In the genomic region with DNA sequence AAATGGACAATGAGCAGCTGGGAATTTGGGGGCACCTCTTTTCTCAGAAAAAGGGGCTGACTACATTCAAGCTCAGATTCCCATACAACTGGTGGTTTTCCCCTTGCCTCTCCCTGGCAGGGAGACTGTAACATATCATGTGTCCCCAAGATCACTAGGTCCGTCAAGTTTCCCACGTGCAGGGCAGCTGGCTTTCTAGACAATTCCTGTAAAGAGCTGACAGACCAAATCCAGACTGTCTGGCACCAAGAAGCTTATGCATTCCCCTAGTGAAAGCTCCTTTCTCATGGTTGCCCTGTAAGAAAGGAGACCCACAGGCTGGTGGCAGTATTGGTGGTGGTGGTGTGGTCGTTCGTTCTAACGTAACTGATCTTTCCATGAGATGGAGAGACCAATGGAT, we compare ENCODE assay signal across 33 cellular contexts.
"Had no signal": no experiment of that assay in that cellular context is flagged by ENCODE, and none has a peak within 500 bp of the region (broad histone marks: within the 10 kb centered on the region; RNA-seq: fewer than 3 reads in every experiment).

No MANE protein-coding gene starts in this region.

- H3K27ac ChIP-seq: gastrocnemius medialis, ovary, prostate gland, sigmoid colon, stomach, thyroid gland, upper lobe of left lung, vagina had no signal

- H3K9me3 Mint-ChIP-seq: activated CD4-positive, alpha-beta T cell treated with anti-CD3 and anti-CD28 coated beads, Interleukin-2, amount 10 ng/mL, durations not matched to agents 7 days and 5 days; activated CD8-positive, alpha-beta T cell treated with anti-CD3 and anti-CD28 coated beads for 36 hours; activated naive CD4-positive, alpha-beta T cell treated with anti-CD3 and anti-CD28 coated beads, Interleukin-2, amount 50 U/mL, for 24 hours; activated naive CD8-positive, alpha-beta T cell treated with anti-CD3 and anti-CD28 coated beads, Interleukin-2, amount 50 U/mL, for 24 hours; activated T-helper 2 cell treated with anti-CD3 and anti-CD28 coated beads, Interferon-gamma antibody, Interleukin-2, Interleukin-4, amounts not matched to agents 10 μg/mL and 5 μg/mL and 100 μg/mL, durations not matched to agents 14 hours and 24 hours and 36 hours; central memory CD8-positive, alpha-beta T cell had no signal

- FAIRE-seq: bronchial epithelial cell, colon, endometrium had no signal

- H3K4me1 Mint-ChIP-seq: activated naive CD4-positive, alpha-beta T cell treated with anti-CD3 and anti-CD28 coated beads, Interleukin-2, amount 50 U/mL, for 24 hours had no signal

- H3K27me3 ChIP-seq: gastrocnemius medialis, ovary, sigmoid colon, stomach, thyroid gland, upper lobe of left lung, vagina had no signal

- ATAC-seq: activated naive CD8-positive, alpha-beta T cell treated with anti-CD3 and anti-CD28 coated beads, Interleukin-2, amount 50 U/mL, for 24 hours had no signal

- H3K4me3 Mint-ChIP-seq: activated CD4-positive, alpha-beta T cell treated with anti-CD3 and anti-CD28 coated beads, Interleukin-2, amount 10 ng/mL, durations not matched to agents 7 days and 5 days; activated CD8-positive, alpha-beta T cell treated with anti-CD3 and anti-CD28 coated beads for 36 hours; activated naive CD4-positive, alpha-beta T cell treated with anti-CD3 and anti-CD28 coated beads, Interleukin-2, amount 50 U/mL, for 24 hours; activated naive CD8-positive, alpha-beta T cell treated with anti-CD3 and anti-CD28 coated beads, Interleukin-2, amount 50 U/mL, for 24 hours; central memory CD8-positive, alpha-beta T cell; naive thymus-derived CD4-positive, alpha-beta T cell; stimulated activated naive B cell treated with anti-CD40 and anti-IgM and Interleukin-4, amounts not matched to agents 10 μg/mL and 1 μg/mL and 100 μg/mL, for 72 hours had no signal

- H3K4me2 ChIP-seq: smooth muscle cell had no signal

- H3K27ac Mint-ChIP-seq: activated CD4-positive, alpha-beta T cell treated with anti-CD3 and anti-CD28 coated beads, Interleukin-2, amount 10 ng/mL, durations not matched to agents 7 days and 5 days; activated CD8-positive, alpha-beta T cell treated with anti-CD3 and anti-CD28 coated beads for 36 hours; activated naive CD4-positive, alpha-beta T cell treated with anti-CD3 and anti-CD28 coated beads, Interleukin-2, amount 50 U/mL, for 24 hours; activated naive CD8-positive, alpha-beta T cell treated with anti-CD3 and anti-CD28 coated beads, Interleukin-2, amount 50 U/mL, for 24 hours; activated T-helper 2 cell treated with anti-CD3 and anti-CD28 coated beads, Interferon-gamma antibody, Interleukin-2, Interleukin-4, amounts not matched to agents 10 μg/mL and 5 μg/mL and 100 μg/mL, durations not matched to agents 14 hours and 24 hours and 36 hours; naive thymus-derived CD4-positive, alpha-beta T cell; stimulated activated naive B cell treated with anti-CD40 and anti-IgM and Interleukin-4, amounts not matched to agents 10 μg/mL and 1 μg/mL and 100 μg/mL, for 72 hours had no signal

- H3K36me3 ChIP-seq: gastrocnemius medialis, ovary, prostate gland, thyroid gland had no signal

- H3K4me3 ChIP-seq: gastrocnemius medialis, ovary, prostate gland, sigmoid colon, smooth muscle cell, stomach, thyroid gland, upper lobe of left lung, vagina had no signal

- H3K27me3 Mint-ChIP-seq: activated CD4-positive, alpha-beta T cell treated with anti-CD3 and anti-CD28 coated beads, Interleukin-2, amount 10 ng/mL, durations not matched to agents 7 days and 5 days; activated naive CD4-positive, alpha-beta T cell treated with anti-CD3 and anti-CD28 coated beads, Interleukin-2, amount 50 U/mL, for 24 hours; activated naive CD8-positive, alpha-beta T cell treated with anti-CD3 and anti-CD28 coated beads, Interleukin-2, amount 50 U/mL, for 24 hours; central memory CD8-positive, alpha-beta T cell; naive thymus-derived CD4-positive, alpha-beta T cell; stimulated activated naive B cell treated with anti-CD40 and anti-IgM and Interleukin-4, amounts not matched to agents 10 μg/mL and 1 μg/mL and 100 μg/mL, for 72 hours had no signal

- H3K9me3 ChIP-seq: gastrocnemius medialis, ovary, prostate gland, sigmoid colon, stomach, thyroid gland, upper lobe of left lung, vagina had no signal

- H3K4me1 ChIP-seq: stomach, thyroid gland, upper lobe of left lung had no signal

- DNase-seq: activated CD4-positive, alpha-beta T cell treated with anti-CD3 and anti-CD28 coated beads for 1 hour; activated CD4-positive, alpha-beta T cell treated with anti-CD3 and anti-CD28 coated beads, Interleukin-2, amount 10 ng/mL, durations not matched to agents 7 days and 5 days; activated CD8-positive, alpha-beta T cell treated with anti-CD3 and anti-CD28 coated beads for 36 hours; activated naive CD8-positive, alpha-beta T cell treated with anti-CD3 and anti-CD28 coated beads, Interleukin-2, amount 50 U/mL, for 24 hours; activated T-cell treated with anti-CD3 and anti-CD28 coated beads, Interleukin-2, amount 50 U/mL, for 48 hours; amygdala; effector CD4-positive, alpha-beta T cell; gastrocnemius medialis; glutamatergic neuron; hippocampal formation; left cardiac atrium; mammary epithelial cell; ovary; retina; sigmoid colon; stimulated activated CD4-positive, alpha-beta T cell treated with anti-CD3 and anti-CD28 coated beads, Interleukin-1b, Interleukin-23, amount 100 ng/mL, for 48 hours; stimulated activated CD4-positive, alpha-beta T cell treated with anti-CD3 and anti-CD28 coated beads, Interleukin-4, amount 100 ng/mL, for 4 hours; stimulated activated CD8-positive, alpha-beta memory T cell treated with anti-CD3 and anti-CD28 coated beads, Interleukin-4, amount 100 ng/mL, for 48 hours; stimulated activated naive B cell treated with anti-CD40 and anti-IgM and Interleukin-4, amounts not matched to agents 10 μg/mL and 1 μg/mL and 100 μg/mL, for 72 hours; stomach; T-helper 9 cell; thyroid gland; upper lobe of left lung had no signal
